Comparison of ENCODE assay signal across 1 cellular context in the genomic region with DNA sequence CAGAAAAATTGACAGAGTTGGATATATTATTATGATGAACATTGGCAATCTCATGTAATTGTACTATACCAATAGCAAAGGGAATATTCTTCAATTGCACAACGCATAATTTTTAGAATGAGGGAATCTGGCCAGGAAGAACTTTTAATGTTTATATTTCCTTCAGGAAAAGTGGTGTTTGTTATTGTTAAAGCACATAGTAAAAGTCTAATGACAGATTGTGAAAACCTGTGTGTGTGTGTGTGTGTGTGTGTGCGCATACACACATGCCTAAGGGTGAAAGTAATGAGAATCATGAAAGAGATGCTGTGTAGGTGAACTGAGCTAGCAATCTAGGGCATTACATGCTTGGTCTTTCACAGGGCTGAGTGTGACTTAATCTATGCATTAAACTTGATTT.
TF ChIP-seq lines count a peak whose summit lies in the region.

No MANE protein-coding gene starts in this region.

TF ChIP-seq in IMR-90, 13 proteins besides CTCF, POLR2A, EP300 and RAD21:
- TF ChIP-seq RCOR1 (IDR thresholded peaks at IDR 0.05; ENCODE audit: insufficient replicate concordance, low read length) = no peak
- no peak for TF ChIP-seq BHLHE40 (IDR thresholded peaks at IDR 0.05; ENCODE audit: low read depth, low read length)
- TF ChIP-seq MAFK (IDR thresholded peaks at IDR 0.05; ENCODE audit: low read depth, low read length) = no peak
- TF ChIP-seq CHD1 (IDR thresholded peaks at IDR 0.05; ENCODE audit: low read depth, low read length) = no peak
- TF ChIP-seq MAZ (IDR thresholded peaks at IDR 0.05; ENCODE audit: borderline replicate concordance, low read depth, low read length) = no peak
TF ChIP-seq in IMR-90: peak in this region for 0.
